Comparison of ENCODE assay signal across 1 cellular context in the genomic region with DNA sequence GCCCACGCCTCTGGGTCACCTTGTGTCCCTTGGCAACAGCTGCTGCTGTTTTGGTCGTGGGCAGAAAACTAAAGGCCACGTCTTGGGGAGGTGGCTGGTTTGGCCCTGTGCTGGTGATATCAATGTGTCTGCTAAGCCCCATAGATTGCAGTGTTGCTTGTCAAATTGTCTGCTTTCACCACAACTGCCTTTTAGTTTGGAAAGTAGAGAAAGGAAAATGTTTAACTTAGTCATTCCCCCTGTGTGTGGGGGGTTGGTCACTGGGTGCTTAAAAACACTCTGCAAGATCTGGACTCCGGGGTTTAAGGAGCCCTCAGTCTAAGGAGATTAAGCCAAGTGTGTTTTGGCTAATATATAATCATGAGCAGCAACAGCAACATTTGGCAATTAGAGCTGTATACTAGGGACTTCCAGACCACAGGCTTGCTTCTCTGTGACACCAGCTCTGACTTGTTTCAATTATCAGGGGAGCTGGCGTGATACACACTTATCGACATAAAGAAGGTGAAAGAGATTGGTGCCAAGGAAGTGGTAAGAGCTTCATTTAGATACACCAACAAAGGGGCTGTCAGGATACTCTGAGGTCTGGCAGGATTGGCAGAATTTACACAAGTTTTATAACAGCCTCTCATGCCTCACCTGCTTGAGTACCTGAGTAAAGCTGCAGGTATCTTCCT.
TF ChIP-seq lines count a peak whose summit lies in the region.

No MANE protein-coding gene starts in this region.

TF ChIP-seq in GM23338, 12 proteins besides CTCF, POLR2A, EP300 and RAD21 (continued from another document):
- TF ChIP-seq, protein P1, sequence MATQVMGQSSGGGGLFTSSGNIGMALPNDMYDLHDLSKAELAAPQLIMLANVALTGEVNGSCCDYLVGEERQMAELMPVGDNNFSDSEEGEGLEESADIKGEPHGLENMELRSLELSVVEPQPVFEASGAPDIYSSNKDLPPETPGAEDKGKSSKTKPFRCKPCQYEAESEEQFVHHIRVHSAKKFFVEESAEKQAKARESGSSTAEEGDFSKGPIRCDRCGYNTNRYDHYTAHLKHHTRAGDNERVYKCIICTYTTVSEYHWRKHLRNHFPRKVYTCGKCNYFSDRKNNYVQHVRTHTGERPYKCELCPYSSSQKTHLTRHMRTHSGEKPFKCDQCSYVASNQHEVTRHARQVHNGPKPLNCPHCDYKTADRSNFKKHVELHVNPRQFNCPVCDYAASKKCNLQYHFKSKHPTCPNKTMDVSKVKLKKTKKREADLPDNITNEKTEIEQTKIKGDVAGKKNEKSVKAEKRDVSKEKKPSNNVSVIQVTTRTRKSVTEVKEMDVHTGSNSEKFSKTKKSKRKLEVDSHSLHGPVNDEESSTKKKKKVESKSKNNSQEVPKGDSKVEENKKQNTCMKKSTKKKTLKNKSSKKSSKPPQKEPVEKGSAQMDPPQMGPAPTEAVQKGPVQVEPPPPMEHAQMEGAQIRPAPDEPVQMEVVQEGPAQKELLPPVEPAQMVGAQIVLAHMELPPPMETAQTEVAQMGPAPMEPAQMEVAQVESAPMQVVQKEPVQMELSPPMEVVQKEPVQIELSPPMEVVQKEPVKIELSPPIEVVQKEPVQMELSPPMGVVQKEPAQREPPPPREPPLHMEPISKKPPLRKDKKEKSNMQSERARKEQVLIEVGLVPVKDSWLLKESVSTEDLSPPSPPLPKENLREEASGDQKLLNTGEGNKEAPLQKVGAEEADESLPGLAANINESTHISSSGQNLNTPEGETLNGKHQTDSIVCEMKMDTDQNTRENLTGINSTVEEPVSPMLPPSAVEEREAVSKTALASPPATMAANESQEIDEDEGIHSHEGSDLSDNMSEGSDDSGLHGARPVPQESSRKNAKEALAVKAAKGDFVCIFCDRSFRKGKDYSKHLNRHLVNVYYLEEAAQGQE (IDR thresholded peaks at IDR 0.05; ENCODE audit: unreplicated experiment), result no peak
- no peak for TF ChIP-seq CREB1 (CRISPR knock-in tag; IDR thresholded peaks at IDR 0.05; ENCODE audit: low read depth)
- no peak for TF ChIP-seq ZNF114 (CRISPR knock-in tag; IDR thresholded peaks at IDR 0.05)
- TF ChIP-seq, protein P2, sequence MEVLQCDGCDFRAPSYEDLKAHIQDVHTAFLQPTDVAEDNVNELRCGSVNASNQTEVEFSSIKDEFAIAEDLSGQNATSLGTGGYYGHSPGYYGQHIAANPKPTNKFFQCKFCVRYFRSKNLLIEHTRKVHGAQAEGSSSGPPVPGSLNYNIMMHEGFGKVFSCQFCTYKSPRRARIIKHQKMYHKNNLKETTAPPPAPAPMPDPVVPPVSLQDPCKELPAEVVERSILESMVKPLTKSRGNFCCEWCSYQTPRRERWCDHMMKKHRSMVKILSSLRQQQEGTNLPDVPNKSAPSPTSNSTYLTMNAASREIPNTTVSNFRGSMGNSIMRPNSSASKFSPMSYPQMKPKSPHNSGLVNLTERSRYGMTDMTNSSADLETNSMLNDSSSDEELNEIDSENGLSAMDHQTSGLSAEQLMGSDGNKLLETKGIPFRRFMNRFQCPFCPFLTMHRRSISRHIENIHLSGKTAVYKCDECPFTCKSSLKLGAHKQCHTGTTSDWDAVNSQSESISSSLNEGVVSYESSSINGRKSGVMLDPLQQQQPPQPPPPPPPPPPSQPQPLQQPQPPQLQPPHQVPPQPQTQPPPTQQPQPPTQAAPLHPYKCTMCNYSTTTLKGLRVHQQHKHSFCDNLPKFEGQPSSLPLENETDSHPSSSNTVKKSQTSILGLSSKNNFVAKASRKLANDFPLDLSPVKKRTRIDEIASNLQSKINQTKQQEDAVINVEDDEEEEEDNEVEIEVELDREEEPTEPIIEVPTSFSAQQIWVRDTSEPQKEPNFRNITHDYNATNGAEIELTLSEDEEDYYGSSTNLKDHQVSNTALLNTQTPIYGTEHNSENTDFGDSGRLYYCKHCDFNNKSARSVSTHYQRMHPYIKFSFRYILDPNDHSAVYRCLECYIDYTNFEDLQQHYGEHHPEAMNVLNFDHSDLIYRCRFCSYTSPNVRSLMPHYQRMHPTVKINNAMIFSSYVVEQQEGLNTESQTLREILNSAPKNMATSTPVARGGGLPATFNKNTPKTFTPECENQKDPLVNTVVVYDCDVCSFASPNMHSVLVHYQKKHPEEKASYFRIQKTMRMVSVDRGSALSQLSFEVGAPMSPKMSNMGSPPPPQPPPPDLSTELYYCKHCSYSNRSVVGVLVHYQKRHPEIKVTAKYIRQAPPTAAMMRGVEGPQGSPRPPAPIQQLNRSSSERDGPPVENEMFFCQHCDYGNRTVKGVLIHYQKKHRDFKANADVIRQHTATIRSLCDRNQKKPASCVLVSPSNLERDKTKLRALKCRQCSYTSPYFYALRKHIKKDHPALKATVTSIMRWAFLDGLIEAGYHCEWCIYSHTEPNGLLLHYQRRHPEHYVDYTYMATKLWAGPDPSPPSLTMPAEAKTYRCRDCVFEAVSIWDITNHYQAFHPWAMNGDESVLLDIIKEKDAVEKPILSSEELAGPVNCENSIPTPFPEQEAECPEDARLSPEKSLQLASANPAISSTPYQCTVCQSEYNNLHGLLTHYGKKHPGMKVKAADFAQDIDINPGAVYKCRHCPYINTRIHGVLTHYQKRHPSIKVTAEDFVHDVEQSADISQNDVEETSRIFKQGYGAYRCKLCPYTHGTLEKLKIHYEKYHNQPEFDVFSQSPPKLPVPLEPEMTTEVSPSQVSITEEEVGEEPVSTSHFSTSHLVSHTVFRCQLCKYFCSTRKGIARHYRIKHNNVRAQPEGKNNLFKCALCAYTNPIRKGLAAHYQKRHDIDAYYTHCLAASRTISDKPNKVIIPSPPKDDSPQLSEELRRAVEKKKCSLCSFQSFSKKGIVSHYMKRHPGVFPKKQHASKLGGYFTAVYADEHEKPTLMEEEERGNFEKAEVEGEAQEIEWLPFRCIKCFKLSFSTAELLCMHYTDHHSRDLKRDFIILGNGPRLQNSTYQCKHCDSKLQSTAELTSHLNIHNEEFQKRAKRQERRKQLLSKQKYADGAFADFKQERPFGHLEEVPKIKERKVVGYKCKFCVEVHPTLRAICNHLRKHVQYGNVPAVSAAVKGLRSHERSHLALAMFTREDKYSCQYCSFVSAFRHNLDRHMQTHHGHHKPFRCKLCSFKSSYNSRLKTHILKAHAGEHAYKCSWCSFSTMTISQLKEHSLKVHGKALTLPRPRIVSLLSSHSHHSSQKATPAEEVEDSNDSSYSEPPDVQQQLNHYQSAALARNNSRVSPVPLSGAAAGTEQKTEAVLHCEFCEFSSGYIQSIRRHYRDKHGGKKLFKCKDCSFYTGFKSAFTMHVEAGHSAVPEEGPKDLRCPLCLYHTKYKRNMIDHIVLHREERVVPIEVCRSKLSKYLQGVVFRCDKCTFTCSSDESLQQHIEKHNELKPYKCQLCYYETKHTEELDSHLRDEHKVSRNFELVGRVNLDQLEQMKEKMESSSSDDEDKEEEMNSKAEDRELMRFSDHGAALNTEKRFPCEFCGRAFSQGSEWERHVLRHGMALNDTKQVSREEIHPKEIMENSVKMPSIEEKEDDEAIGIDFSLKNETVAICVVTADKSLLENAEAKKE (CRISPR knock-in tag; IDR thresholded peaks at IDR 0.05), result no peak
- TF ChIP-seq NANOG (IDR thresholded peaks at IDR 0.05; ENCODE audit: borderline replicate concordance), result no peak
- TF ChIP-seq ZNF331 (CRISPR knock-in tag; IDR thresholded peaks at IDR 0.05; ENCODE audit: low read depth), result no peak
- no peak for TF ChIP-seq JUNB (IDR thresholded peaks at IDR 0.05; ENCODE audit: unreplicated experiment)
- TF ChIP-seq STAT1 (IDR thresholded peaks at IDR 0.05; ENCODE audit: unreplicated experiment), result no peak
- TF ChIP-seq POLR2AphosphoS5 (IDR thresholded peaks at IDR 0.05; ENCODE audit: low read depth), result no peak
